In the genomic region with DNA sequence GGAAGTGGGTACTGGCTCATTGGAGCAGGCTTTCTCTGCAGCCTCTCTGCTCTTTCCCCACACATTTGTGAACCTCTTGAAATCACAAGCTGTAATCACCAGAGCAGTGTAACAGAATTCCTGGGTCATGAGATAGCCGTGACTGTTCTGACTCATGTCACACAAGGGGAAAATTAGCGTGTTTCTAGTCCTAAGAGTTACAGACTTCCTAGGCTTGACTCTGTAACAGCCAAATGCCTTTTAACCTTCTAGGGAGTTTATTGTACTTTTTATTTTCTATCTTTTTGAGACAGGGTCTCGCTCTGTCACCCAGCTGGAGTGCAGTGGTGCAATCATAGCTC, we compare ENCODE assay signal across 1 cellular context.
A peak's percentile ranks its signal among the peaks of the same experiment; 100 is the strongest.
TF ChIP-seq lines count a peak whose summit lies in the region.

No MANE protein-coding gene starts in this region.

TF ChIP-seq in GM12878, 131 proteins besides CTCF, POLR2A, EP300 and RAD21 (continued from another document):
- TF ChIP-seq, protein P1, sequence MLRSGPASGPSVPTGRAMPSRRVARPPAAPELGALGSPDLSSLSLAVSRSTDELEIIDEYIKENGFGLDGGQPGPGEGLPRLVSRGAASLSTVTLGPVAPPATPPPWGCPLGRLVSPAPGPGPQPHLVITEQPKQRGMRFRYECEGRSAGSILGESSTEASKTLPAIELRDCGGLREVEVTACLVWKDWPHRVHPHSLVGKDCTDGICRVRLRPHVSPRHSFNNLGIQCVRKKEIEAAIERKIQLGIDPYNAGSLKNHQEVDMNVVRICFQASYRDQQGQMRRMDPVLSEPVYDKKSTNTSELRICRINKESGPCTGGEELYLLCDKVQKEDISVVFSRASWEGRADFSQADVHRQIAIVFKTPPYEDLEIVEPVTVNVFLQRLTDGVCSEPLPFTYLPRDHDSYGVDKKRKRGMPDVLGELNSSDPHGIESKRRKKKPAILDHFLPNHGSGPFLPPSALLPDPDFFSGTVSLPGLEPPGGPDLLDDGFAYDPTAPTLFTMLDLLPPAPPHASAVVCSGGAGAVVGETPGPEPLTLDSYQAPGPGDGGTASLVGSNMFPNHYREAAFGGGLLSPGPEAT (IDR thresholded peaks at IDR 0.05; ENCODE audit: low read depth): 0 out of 2 replicates have a peak, but pooled peaks have one; percentile 29
- no peak for TF ChIP-seq FOXK2 (IDR thresholded peaks at IDR 0.05)
- TF ChIP-seq IRF4 (IDR thresholded peaks at IDR 0.05; ENCODE audit: low read depth, low read length): 0 out of 2 replicates have a peak, but pooled peaks have one; percentile 15
- TF ChIP-seq, protein P2, sequence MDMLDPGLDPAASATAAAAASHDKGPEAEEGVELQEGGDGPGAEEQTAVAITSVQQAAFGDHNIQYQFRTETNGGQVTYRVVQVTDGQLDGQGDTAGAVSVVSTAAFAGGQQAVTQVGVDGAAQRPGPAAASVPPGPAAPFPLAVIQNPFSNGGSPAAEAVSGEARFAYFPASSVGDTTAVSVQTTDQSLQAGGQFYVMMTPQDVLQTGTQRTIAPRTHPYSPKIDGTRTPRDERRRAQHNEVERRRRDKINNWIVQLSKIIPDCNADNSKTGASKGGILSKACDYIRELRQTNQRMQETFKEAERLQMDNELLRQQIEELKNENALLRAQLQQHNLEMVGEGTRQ (IDR thresholded peaks at IDR 0.05; ENCODE audit: borderline replicate concordance, low read depth, low read length): no peak
- no peak for TF ChIP-seq MYC (IDR thresholded peaks at IDR 0.05; ENCODE audit: insufficient read depth, insufficient read length, insufficient replicate concordance, low read length, severe bottlenecking)
- TF ChIP-seq YBX1 (IDR thresholded peaks at IDR 0.05): no peak
- no peak for TF ChIP-seq NRF1 (conservative IDR thresholded peaks at IDR 0.05; ENCODE audit: low read depth, low read length)
- TF ChIP-seq LARP7 (IDR thresholded peaks at IDR 0.05): no peak
- TF ChIP-seq ZBED1 (IDR thresholded peaks at IDR 0.05; ENCODE audit: borderline replicate concordance): no peak
- no peak for TF ChIP-seq EGR1 (IDR thresholded peaks at IDR 0.05; ENCODE audit: borderline replicate concordance in 1 of 2, low read depth in 2 of 2, low read length in 2 of 2)
- TF ChIP-seq BRCA1 (IDR thresholded peaks at IDR 0.05; ENCODE audit: low read depth, low read length): no peak
- TF ChIP-seq, protein P3, sequence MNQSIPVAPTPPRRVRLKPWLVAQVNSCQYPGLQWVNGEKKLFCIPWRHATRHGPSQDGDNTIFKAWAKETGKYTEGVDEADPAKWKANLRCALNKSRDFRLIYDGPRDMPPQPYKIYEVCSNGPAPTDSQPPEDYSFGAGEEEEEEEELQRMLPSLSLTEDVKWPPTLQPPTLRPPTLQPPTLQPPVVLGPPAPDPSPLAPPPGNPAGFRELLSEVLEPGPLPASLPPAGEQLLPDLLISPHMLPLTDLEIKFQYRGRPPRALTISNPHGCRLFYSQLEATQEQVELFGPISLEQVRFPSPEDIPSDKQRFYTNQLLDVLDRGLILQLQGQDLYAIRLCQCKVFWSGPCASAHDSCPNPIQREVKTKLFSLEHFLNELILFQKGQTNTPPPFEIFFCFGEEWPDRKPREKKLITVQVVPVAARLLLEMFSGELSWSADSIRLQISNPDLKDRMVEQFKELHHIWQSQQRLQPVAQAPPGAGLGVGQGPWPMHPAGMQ (IDR thresholded peaks at IDR 0.05; ENCODE audit: borderline replicate concordance): no peak
- no peak for TF ChIP-seq HDGF (IDR thresholded peaks at IDR 0.05)
- TF ChIP-seq ASH2L (IDR thresholded peaks at IDR 0.05; ENCODE audit: borderline replicate concordance, low read depth): no peak
- TF ChIP-seq NFYA (IDR thresholded peaks at IDR 0.05; ENCODE audit: borderline replicate concordance, low read depth, low read length): no peak
- no peak for TF ChIP-seq MTA2 (IDR thresholded peaks at IDR 0.05; ENCODE audit: low read depth)
- no peak for TF ChIP-seq KDM1A (IDR thresholded peaks at IDR 0.05; ENCODE audit: borderline replicate concordance)
- no peak for TF ChIP-seq YY1 (IDR thresholded peaks at IDR 0.05; ENCODE audit: low read depth, low read length)
- TF ChIP-seq GATAD2B (conservative IDR thresholded peaks at IDR 0.05; ENCODE audit: low read depth): no peak
- TF ChIP-seq IKZF2 (IDR thresholded peaks at IDR 0.05): peak; percentile 43 to 58; a peak in 3 of 4 replicates
- peak; percentile 16; the same call in 1 of the 2 replicates for TF ChIP-seq CREB1 (IDR thresholded peaks at IDR 0.05; ENCODE audit: low read depth)
- TF ChIP-seq, protein P4, sequence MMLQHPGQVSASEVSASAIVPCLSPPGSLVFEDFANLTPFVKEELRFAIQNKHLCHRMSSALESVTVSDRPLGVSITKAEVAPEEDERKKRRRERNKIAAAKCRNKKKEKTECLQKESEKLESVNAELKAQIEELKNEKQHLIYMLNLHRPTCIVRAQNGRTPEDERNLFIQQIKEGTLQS (IDR thresholded peaks at IDR 0.05; ENCODE audit: borderline replicate concordance, extremely low read depth, low read depth, low read length): no peak
- no peak for TF ChIP-seq MXI1 (IDR thresholded peaks at IDR 0.05; ENCODE audit: low read depth, low read length)
